In the genomic region with DNA sequence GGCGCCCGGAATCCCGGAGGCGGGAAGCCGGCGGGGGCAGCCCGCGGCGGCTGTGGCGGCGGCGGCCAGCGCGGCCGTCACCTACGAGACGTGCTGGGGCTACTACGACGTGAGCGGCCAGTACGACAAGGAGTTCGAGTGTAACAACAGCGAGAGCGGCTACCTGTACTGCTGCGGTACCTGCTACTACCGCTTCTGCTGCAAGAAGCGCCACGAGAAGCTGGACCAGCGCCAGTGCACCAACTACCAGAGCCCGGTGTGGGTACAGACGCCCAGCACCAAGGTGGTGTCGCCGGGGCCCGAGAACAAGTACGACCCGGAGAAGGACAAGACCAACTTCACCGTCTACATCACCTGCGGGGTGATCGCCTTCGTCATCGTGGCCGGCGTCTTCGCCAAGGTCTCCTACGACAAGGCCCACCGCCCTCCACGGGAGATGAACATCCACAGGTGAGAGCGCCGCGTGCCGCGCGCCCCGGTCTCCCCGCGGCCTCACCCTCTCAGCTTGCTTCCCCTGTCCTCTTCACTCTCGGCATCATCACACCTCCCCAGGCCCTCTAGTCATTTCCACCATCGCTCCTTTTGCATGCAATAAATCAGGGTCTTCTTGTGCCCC, we compare ENCODE assay signal across 18 cellular contexts. TPM values are rescaled to one million over a fixed set of nuclear protein-coding genes. Genes with fewer than 3 reads are reported as not detected.
DNase-seq lines count a peak whose midpoint lies in the region; ATAC-seq and TF ChIP-seq lines count a peak whose summit lies in the region.
"Had no signal": no experiment of that assay in that cellular context is flagged by ENCODE, and none has a peak within 500 bp of the region (broad histone marks: within the 10 kb centered on the region; RNA-seq: fewer than 3 reads in every experiment).

No MANE protein-coding gene starts in this region.

- intact Hi-C loops in lower lobe of right lung (cut with DNase I) = no loop called here
- intact Hi-C loops in testis (cut with DNase I; ENCODE audit: low total_unique reads) = no loop called here

- H3K27ac Mint-ChIP-seq in activated naive CD4-positive, alpha-beta T cell treated with anti-CD3 and anti-CD28 coated beads, Interleukin-2, amount 10 ng/mL, durations not matched to agents 7 days and 5 days = peak overlapping the region; percentile 62
- H3K27ac Mint-ChIP-seq: activated CD4-positive, alpha-beta T cell treated with anti-CD3 and anti-CD28 coated beads, Interleukin-2, amount 10 ng/mL, durations not matched to agents 7 days and 5 days; HFFc6 had no signal

- H3K27me3 ChIP-seq in lower lobe of right lung (ENCODE audit: low read depth) = peaks cover 59% of the 10 kb centered on the region
- no peaks in the 10 kb centered on the region for H3K27me3 ChIP-seq in testis

- no peaks in the 10 kb centered on the region for H3K36me3 Mint-ChIP-seq in activated naive CD4-positive, alpha-beta T cell treated with anti-CD3 and anti-CD28 coated beads, Interleukin-2, amount 10 ng/mL, durations not matched to agents 7 days and 5 days

- TF ChIP-seq POLR2A in testis (IDR thresholded peaks at IDR 0.05) = no peak

- no peak for ATAC-seq in lower lobe of right lung
- ATAC-seq in GM19324 (IDR thresholded peaks at IDR 0.05; ENCODE audit: low FRiP score, unreplicated experiment) = no peak
- ATAC-seq in HG03139 (IDR thresholded peaks at IDR 0.05; ENCODE audit: unreplicated experiment) = no peak
- ATAC-seq: gastroesophageal sphincter, left lobe of liver, PC-3 had no signal

- peaks cover 1% of the 10 kb centered on the region for H3K9me3 Mint-ChIP-seq in activated naive CD4-positive, alpha-beta T cell treated with anti-CD3 and anti-CD28 coated beads, Interleukin-2, amount 10 ng/mL, durations not matched to agents 7 days and 5 days
- H3K9me3 Mint-ChIP-seq: activated CD4-positive, alpha-beta T cell treated with anti-CD3 and anti-CD28 coated beads, Interleukin-2, amount 10 ng/mL, durations not matched to agents 7 days and 5 days had no signal

- H3K36me3 ChIP-seq in lower lobe of right lung (no peaks in the 10 kb centered on the region), testis (ENCODE audit: low read depth, missing control alignments) (no peaks in the 10 kb centered on the region)
- H3K36me3 ChIP-seq: gastroesophageal sphincter, neutrophil, spleen, upper lobe of left lung had no signal

- H3K9me3 ChIP-seq in lower lobe of right lung (no peaks in the 10 kb centered on the region), testis (no peaks in the 10 kb centered on the region)
- H3K9me3 ChIP-seq: gastroesophageal sphincter, neutrophil, spleen, upper lobe of left lung had no signal

- H3K4me1 Mint-ChIP-seq in activated naive CD4-positive, alpha-beta T cell treated with anti-CD3 and anti-CD28 coated beads, Interleukin-2, amount 10 ng/mL, durations not matched to agents 7 days and 5 days = no peaks in the 10 kb centered on the region

- H3K27me3 Mint-ChIP-seq in activated naive CD4-positive, alpha-beta T cell treated with anti-CD3 and anti-CD28 coated beads, Interleukin-2, amount 10 ng/mL, durations not matched to agents 7 days and 5 days = peaks cover 44% of the 10 kb centered on the region

- H3K4me3 Mint-ChIP-seq in activated naive CD4-positive, alpha-beta T cell treated with anti-CD3 and anti-CD28 coated beads, Interleukin-2, amount 10 ng/mL, durations not matched to agents 7 days and 5 days = no peak overlapping the region
- H3K4me3 Mint-ChIP-seq: activated CD4-positive, alpha-beta T cell treated with anti-CD3 and anti-CD28 coated beads, Interleukin-2, amount 10 ng/mL, durations not matched to agents 7 days and 5 days; HFFc6 had no signal

- TF ChIP-seq CTCF in lower lobe of right lung (IDR thresholded peaks at IDR 0.05) (no peak), testis (IDR thresholded peaks at IDR 0.05) (no peak)

- CTCF ChIA-PET in activated naive CD4-positive, alpha-beta T cell treated with anti-CD3 and anti-CD28 coated beads, Interleukin-2, amount 10 ng/mL, durations not matched to agents 7 days and 5 days (lab: Charles Lee) = no interaction called here

- H3K4me1 ChIP-seq in lower lobe of right lung = no peaks in the 10 kb centered on the region
- no peaks in the 10 kb centered on the region for H3K4me1 ChIP-seq in testis

- no peak overlapping the region for H3K27ac ChIP-seq in lower lobe of right lung
- peak overlapping the region in 1 of 2 donors; percentile 45 for H3K27ac ChIP-seq in testis
- H3K27ac ChIP-seq: gastroesophageal sphincter, neutrophil, spleen, upper lobe of left lung had no signal

- no peak for DNase-seq in activated naive CD4-positive, alpha-beta T cell treated with anti-CD3 and anti-CD28 coated beads, Interleukin-2, amount 10 ng/mL, durations not matched to agents 7 days and 5 days
- DNase-seq in activated naive CD4-positive, alpha-beta T cell treated with Interleukin-2 at 50 U/mL for 16 hours = no peak
- peak; percentile 63 for DNase-seq in ecto neural progenitor cell (ENCODE audit: low spot score)
- peak; percentile 54 for DNase-seq in lower lobe of right lung
- peak; percentile 34 for DNase-seq in testis
- no peak for DNase-seq in GM19238 (ENCODE audit: insufficient read length, low spot score)
- DNase-seq: activated CD4-positive, alpha-beta T cell treated with anti-CD3 and anti-CD28 coated beads, Interleukin-2, amount 10 ng/mL, durations not matched to agents 7 days and 5 days; effector memory CD4-positive, alpha-beta T cell; HFFc6; PC-3; spleen had no signal

- WGBS in testis, 2 donors = 14 to 18% methylated on average over 14 to 54 of the region's 58 CpGs

- H3K4me3 ChIP-seq in lower lobe of right lung = no peak overlapping the region
- peak overlapping the region; percentile 36 to 44 for H3K4me3 ChIP-seq in testis

RNA-seq across cellular contexts. Expression of gene SHISA6, which starts 0.7 kb away (rescaled TPM):
- total RNA-seq in lower lobe of right lung (0.44 TPM), testis (10 to 100 TPM in 1 of 2 donors, 1 to 10 TPM in 1; 7.5 to 10.3 TPM)
- polyA plus RNA-seq in testis (ENCODE audit: insufficient read depth, low read depth, low replicate concordance) = 4.0 TPM
- total RNA-seq: activated CD4-positive, alpha-beta T cell treated with anti-CD3 and anti-CD28 coated beads, Interleukin-2, amount 10 ng/mL, durations not matched to agents 7 days and 5 days; HFFc6; left lobe of liver; PC-3; T-helper 1 cell treated with Interleukin-12 subunit alpha and Interleukin-12 subunit beta and Interleukin-4 antibody, amounts not matched to agents 30 ng/mL and 1 ng/mL, for 36 hours had no signal

Comparison
In these comparisons a context has a peak if more than half of its experiments do, and no peak if none do; other contexts are left out.
1. DNase-seq: peak in ecto neural progenitor cell (single experiment), lower lobe of right lung (single experiment) and testis (single experiment); none in activated naive CD4-positive, alpha-beta T cell treated with anti-CD3 and anti-CD28 coated beads, Interleukin-2, amount 10 ng/mL, durations not matched to agents 7 days and 5 days (single experiment), activated naive CD4-positive, alpha-beta T cell treated with Interleukin-2 at 50 U/mL for 16 hours (single experiment) and GM19238 (single experiment).